Comparison of ENCODE assay signal across 8 cellular contexts in the genomic region with DNA sequence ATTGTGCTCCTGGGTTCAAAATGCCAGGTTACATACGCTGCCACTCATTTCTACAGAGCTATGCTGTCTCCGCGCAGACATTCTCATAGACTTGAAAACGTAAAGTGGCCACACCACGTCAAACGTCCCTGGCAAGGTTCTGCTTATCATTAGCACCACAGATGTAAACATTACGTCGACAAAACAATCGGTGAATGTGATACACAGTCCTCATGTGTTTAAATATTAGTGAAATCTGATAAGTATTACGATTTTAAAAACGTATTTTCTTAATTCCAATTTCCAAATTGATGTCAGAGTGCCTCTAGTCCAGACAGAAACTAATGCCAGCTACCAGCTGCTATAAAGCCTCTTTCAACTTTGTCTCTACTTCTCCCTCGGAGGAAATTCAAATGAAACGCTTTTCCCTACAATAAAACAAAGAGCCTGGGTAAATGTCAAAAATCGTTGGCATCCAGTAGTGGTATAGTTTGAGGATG. TPM values are rescaled to one million over a fixed set of nuclear protein-coding genes. Genes with fewer than 3 reads are reported as not detected.
DNase-seq lines count a peak whose midpoint lies in the region; ATAC-seq and TF ChIP-seq lines count a peak whose summit lies in the region.

No MANE protein-coding gene starts in this region.

- H3K27me3 ChIP-seq in CD8-positive, alpha-beta memory T cell (ENCODE audit: insufficient read depth, low read length, poor library complexity, severe bottlenecking) = no peaks in the 10 kb centered on the region
- H3K27me3 ChIP-seq in lung (ENCODE audit: control insufficient read depth, insufficient read depth) (no peaks in the 10 kb centered on the region), tibial artery (no peaks in the 10 kb centered on the region)

- peaks cover 6% of the 10 kb centered on the region for H3K36me3 ChIP-seq in CD8-positive, alpha-beta memory T cell (ENCODE audit: insufficient read depth, low read length)
- H3K36me3 ChIP-seq in KOPT-K1 (ENCODE audit: insufficient read depth, low read length) = peaks cover 47% of the 10 kb centered on the region
- H3K36me3 ChIP-seq in lung (ENCODE audit: control insufficient read depth in 2 of 2, insufficient read depth in 2 of 2, low read length in 2 of 2) = no peaks in the 10 kb centered on the region
- H3K36me3 ChIP-seq in tibial artery = no peaks in the 10 kb centered on the region

- intact Hi-C loops in dendritic cell treated with granulocyte-macrophage colony-stimulating factor and Interleukin-4, amounts not matched to agents 40 ng/mL and 50 ng/mL, for 4 days (cut with micrococcal nuclease) = loop anchor here (1.0 kb wide), 1 partner anchor 93 kb away; no protein-coding TSS in a partner anchor
- intact Hi-C loops in tibial artery (cut with DNase I; ENCODE audit: low total_unique reads) = no loop called here

- DNase-seq in CD8-positive, alpha-beta memory T cell = peak; percentile 26 to 81 (median 70)
- peak; percentile 44 for DNase-seq in SW480 (ENCODE audit: low spot score)
- peak; percentile 51 for DNase-seq in lung (ENCODE audit: low spot score)
- DNase-seq in tibial artery = peak in 1 of 2 donors; percentile 41
- DNase-seq in GM10248 (ENCODE audit: extremely low spot score) = no peak

- H3K9me3 ChIP-seq in CD8-positive, alpha-beta memory T cell (ENCODE audit: low read length) = no peaks in the 10 kb centered on the region
- H3K9me3 ChIP-seq in KOPT-K1 (ENCODE audit: insufficient read depth, low read length, poor library complexity, severe bottlenecking) (no peaks in the 10 kb centered on the region), lung (ENCODE audit: control insufficient read depth in 2 of 2, insufficient read depth in 1 of 2, low read length in 1 of 2) (no peaks in the 10 kb centered on the region), tibial artery (no peaks in the 10 kb centered on the region)

- H3K4me3 Mint-ChIP-seq in CD8-positive, alpha-beta memory T cell = peak overlapping the region; percentile 95 to 99 (median 97)
- peak overlapping the region; percentile 98 for H3K4me3 Mint-ChIP-seq in dendritic cell treated with granulocyte-macrophage colony-stimulating factor and Interleukin-4, amounts not matched to agents 40 ng/mL and 50 ng/mL, for 4 days

- H3K4me1 ChIP-seq in CD8-positive, alpha-beta memory T cell (ENCODE audit: insufficient read depth, low read length) = peaks cover 43% of the 10 kb centered on the region
- peaks cover 2 to 5% of the 10 kb centered on the region in 2 donors for H3K4me1 ChIP-seq in lung (ENCODE audit: control insufficient read depth in 2 of 2, insufficient read depth in 2 of 2, low read length in 2 of 2)
- peaks cover 0 to 24% (median 4%) of the 10 kb centered on the region in 4 donors for H3K4me1 ChIP-seq in tibial artery

- peak overlapping the region; percentile 97 to 100 (median 98) for H3K27ac Mint-ChIP-seq in CD8-positive, alpha-beta memory T cell
- H3K27ac Mint-ChIP-seq in dendritic cell treated with granulocyte-macrophage colony-stimulating factor and Interleukin-4, amounts not matched to agents 40 ng/mL and 50 ng/mL, for 4 days = peak overlapping the region; percentile 99

- CTCF ChIA-PET in CD8-positive, alpha-beta memory T cell (lab: Charles Lee) = interaction anchor here (1.0 to 3.8 kb wide), 13 partner anchors 12 to 106 kb away, joined by 3 to 24 read pairs (median 5); no protein-coding TSS in a partner anchor
- CTCF ChIA-PET in GM10248 (lab: Yijun Ruan, JAX) = interaction anchor here (1.6 to 1.8 kb wide), 3 partner anchors 11 to 92 kb away, joined by 3 to 5 read pairs (median 4); no protein-coding TSS in a partner anchor

- 0% methylated on average over 14 of the region's 14 CpGs for WGBS in lung, 2 donors

- H3K4me1 Mint-ChIP-seq in CD8-positive, alpha-beta memory T cell = peaks cover 47 to 57% (median 53%) of the 10 kb centered on the region in 3 donors
- H3K4me1 Mint-ChIP-seq in dendritic cell treated with granulocyte-macrophage colony-stimulating factor and Interleukin-4, amounts not matched to agents 40 ng/mL and 50 ng/mL, for 4 days (ENCODE audit: low read depth) = peaks cover 24% of the 10 kb centered on the region

- TF ChIP-seq CTCF in lung (IDR thresholded peaks at IDR 0.05; ENCODE audit: control extremely low read depth, extremely low read depth) (no peak), tibial artery (IDR thresholded peaks at IDR 0.05) (no peak), GM10248 (IDR thresholded peaks at IDR 0.05; ENCODE audit: control extremely low read depth, extremely low read depth, low read depth, missing control alignments) (no peak)

- peaks cover 0 to 2% of the 10 kb centered on the region in 2 donors for H3K27me3 Mint-ChIP-seq in CD8-positive, alpha-beta memory T cell
- H3K27me3 Mint-ChIP-seq in dendritic cell treated with granulocyte-macrophage colony-stimulating factor and Interleukin-4, amounts not matched to agents 40 ng/mL and 50 ng/mL, for 4 days = peaks cover 5% of the 10 kb centered on the region

- peak; percentile 34 for ATAC-seq in GM19455 (IDR thresholded peaks at IDR 0.05; ENCODE audit: unreplicated experiment)
- no peak for ATAC-seq in lung (ENCODE audit: insufficient read depth, low FRiP score)

- peak overlapping the region; percentile 88 for H3K4me3 ChIP-seq in CD8-positive, alpha-beta memory T cell (ENCODE audit: low read length)
- H3K4me3 ChIP-seq in lung = peak overlapping the region; percentile 69
- peak overlapping the region; percentile 81 to 98 for H3K4me3 ChIP-seq in tibial artery

- peak overlapping the region; percentile 98 for H3K27ac ChIP-seq in CD8-positive, alpha-beta memory T cell (ENCODE audit: low read depth, low read length)
- H3K27ac ChIP-seq in KOPT-K1 (ENCODE audit: low read depth, low read length, poor library complexity, severe bottlenecking) (peak overlapping the region; percentile 96), lung (ENCODE audit: low read depth in 1 of 2, low read length in 1 of 2) (peak overlapping the region in 1 of 2 donors; percentile 99), tibial artery (peak overlapping the region; percentile 79 to 89)

- POLR2A ChIA-PET in CD8-positive, alpha-beta memory T cell (lab: Charles Lee) = interaction anchor here (0.8 to 4.1 kb wide), 11 partner anchors 11 to 106 kb away, joined by 3 to 48 read pairs (median 5); no protein-coding TSS in a partner anchor
- POLR2A ChIA-PET in GM10248 (lab: Yijun Ruan, JAX) = interaction anchor here (1.7 kb wide), 1 partner anchor 8 kb away, joined by 6 read pairs; no protein-coding TSS in a partner anchor

- no peaks in the 10 kb centered on the region for H3K9me3 Mint-ChIP-seq in CD8-positive, alpha-beta memory T cell
- H3K9me3 Mint-ChIP-seq in dendritic cell treated with granulocyte-macrophage colony-stimulating factor and Interleukin-4, amounts not matched to agents 40 ng/mL and 50 ng/mL, for 4 days = no peaks in the 10 kb centered on the region

- H3K36me3 Mint-ChIP-seq in CD8-positive, alpha-beta memory T cell = peaks cover 9 to 49% (median 12%) of the 10 kb centered on the region in 3 donors
- H3K36me3 Mint-ChIP-seq in dendritic cell treated with granulocyte-macrophage colony-stimulating factor and Interleukin-4, amounts not matched to agents 40 ng/mL and 50 ng/mL, for 4 days (ENCODE audit: low read depth) = peaks cover 31% of the 10 kb centered on the region

RNA-seq across cellular contexts. Expression of gene STK17B, which starts 1.1 kb away (rescaled TPM):
- 100 to 1,000 TPM; 121 to 130 TPM for total RNA-seq in CD8-positive, alpha-beta memory T cell
- polyA plus RNA-seq in CD8-positive, alpha-beta memory T cell = 54.6 TPM
- 10 to 100 TPM; 35.8 to 73.7 TPM for total RNA-seq in lung
- polyA plus RNA-seq in lung = 10 to 100 TPM in 1 of 2 donors, 1 to 10 TPM in 1; 9.0 to 18.6 TPM
